Comparison of ENCODE assay signal across 1 cellular context in genomic region chr1:15206418-15207030, GRCh38.
TF ChIP-seq lines count a peak whose summit lies in the region.

No MANE protein-coding gene starts in this region.

TF ChIP-seq in HCT116, 20 proteins besides CTCF, POLR2A, EP300 and RAD21:
- TF ChIP-seq, protein P1, sequence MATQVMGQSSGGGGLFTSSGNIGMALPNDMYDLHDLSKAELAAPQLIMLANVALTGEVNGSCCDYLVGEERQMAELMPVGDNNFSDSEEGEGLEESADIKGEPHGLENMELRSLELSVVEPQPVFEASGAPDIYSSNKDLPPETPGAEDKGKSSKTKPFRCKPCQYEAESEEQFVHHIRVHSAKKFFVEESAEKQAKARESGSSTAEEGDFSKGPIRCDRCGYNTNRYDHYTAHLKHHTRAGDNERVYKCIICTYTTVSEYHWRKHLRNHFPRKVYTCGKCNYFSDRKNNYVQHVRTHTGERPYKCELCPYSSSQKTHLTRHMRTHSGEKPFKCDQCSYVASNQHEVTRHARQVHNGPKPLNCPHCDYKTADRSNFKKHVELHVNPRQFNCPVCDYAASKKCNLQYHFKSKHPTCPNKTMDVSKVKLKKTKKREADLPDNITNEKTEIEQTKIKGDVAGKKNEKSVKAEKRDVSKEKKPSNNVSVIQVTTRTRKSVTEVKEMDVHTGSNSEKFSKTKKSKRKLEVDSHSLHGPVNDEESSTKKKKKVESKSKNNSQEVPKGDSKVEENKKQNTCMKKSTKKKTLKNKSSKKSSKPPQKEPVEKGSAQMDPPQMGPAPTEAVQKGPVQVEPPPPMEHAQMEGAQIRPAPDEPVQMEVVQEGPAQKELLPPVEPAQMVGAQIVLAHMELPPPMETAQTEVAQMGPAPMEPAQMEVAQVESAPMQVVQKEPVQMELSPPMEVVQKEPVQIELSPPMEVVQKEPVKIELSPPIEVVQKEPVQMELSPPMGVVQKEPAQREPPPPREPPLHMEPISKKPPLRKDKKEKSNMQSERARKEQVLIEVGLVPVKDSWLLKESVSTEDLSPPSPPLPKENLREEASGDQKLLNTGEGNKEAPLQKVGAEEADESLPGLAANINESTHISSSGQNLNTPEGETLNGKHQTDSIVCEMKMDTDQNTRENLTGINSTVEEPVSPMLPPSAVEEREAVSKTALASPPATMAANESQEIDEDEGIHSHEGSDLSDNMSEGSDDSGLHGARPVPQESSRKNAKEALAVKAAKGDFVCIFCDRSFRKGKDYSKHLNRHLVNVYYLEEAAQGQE (IDR thresholded peaks at IDR 0.05; ENCODE audit: low read depth) = no peak
- TF ChIP-seq EZH2phosphoT487 (IDR thresholded peaks at IDR 0.05; ENCODE audit: borderline replicate concordance) = no peak
- no peak for TF ChIP-seq ELF1 (IDR thresholded peaks at IDR 0.05; ENCODE audit: borderline replicate concordance, low read depth)
- TF ChIP-seq ZBTB33 (IDR thresholded peaks at IDR 0.05; ENCODE audit: extremely low read depth, insufficient replicate concordance, low read length) = no peak
- TF ChIP-seq ZFX (IDR thresholded peaks at IDR 0.05) = no peak
- no peak for TF ChIP-seq SP1 (IDR thresholded peaks at IDR 0.05; ENCODE audit: low read depth)
- no peak for TF ChIP-seq YY1 (IDR thresholded peaks at IDR 0.05; ENCODE audit: extremely low read depth, insufficient replicate concordance, low read depth, low read length)
- no peak for TF ChIP-seq CBX3 (IDR thresholded peaks at IDR 0.05; ENCODE audit: low read depth)
- no peak for TF ChIP-seq TCF7L2 (IDR thresholded peaks at IDR 0.05; ENCODE audit: borderline replicate concordance, extremely low read depth, insufficient read depth, insufficient read length)
- TF ChIP-seq EZH2 (IDR thresholded peaks at IDR 0.05) = no peak
- TF ChIP-seq POLR2AphosphoS5 (IDR thresholded peaks at IDR 0.05; ENCODE audit: low read depth, low read length) = no peak
- TF ChIP-seq JUND (IDR thresholded peaks at IDR 0.05) = no peak
- no peak for TF ChIP-seq SRF (IDR thresholded peaks at IDR 0.05; ENCODE audit: low read depth)
- no peak for TF ChIP-seq FOSL1 (IDR thresholded peaks at IDR 0.05; ENCODE audit: low read depth)
- no peak for TF ChIP-seq SIN3A (IDR thresholded peaks at IDR 0.05; ENCODE audit: low read depth)
